ENCODE assay signal across 8 cellular contexts in the genomic region with DNA sequence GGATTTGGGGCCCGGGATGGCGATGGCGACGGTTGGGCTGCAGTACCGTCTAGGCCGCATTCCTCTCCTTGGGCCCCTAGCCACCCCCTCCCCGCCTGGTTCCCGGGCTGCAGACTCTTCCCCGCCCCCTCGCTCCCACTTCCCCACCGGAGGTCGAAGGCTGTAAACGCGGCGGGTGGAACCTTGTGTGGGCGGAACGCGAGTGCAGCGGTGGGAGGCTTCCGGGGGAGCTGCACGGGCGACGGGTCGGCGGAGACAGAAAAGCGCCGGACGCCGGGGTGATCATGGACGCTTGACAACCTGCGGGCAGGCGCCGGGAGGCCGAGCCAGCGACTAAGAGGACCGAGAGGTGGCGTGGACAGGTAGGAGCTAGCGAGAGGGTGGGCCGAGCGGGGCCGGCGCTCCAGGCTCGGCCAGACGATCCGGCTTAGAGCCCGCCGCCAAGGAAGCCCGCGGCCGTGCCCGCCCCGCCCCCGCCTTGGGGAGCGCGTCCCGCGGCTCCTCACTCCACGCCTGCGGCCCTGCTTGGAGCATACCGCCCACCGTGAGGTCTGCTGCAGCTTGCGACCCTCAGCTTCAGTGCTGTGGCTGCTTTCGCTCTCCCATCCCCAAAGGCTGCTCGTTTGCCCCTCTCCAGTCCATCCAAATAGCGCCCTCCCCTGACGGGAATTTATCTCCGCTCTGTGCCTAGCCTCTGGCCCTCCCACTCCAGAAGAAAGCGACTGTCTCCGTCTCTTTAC. TPM values are rescaled to one million over a fixed set of nuclear protein-coding genes. Genes with fewer than 3 reads are reported as not detected.
DNase-seq lines count a peak whose midpoint lies in the region; ATAC-seq and TF ChIP-seq lines count a peak whose summit lies in the region.

A gene (plus strand): TSS at position 269 of the 740 bp plus-strand sequence. CDS start 2,126 bp downstream, outside the sequence.

- H3K27me3 Mint-ChIP-seq in naive thymus-derived CD8-positive, alpha-beta T cell: no peaks in the 10 kb centered on the region

- H3K4me1 ChIP-seq in Karpas-422 (ENCODE audit: low read length): peaks cover 42% of the 10 kb centered on the region

- peak within 1 kb of the TSS; percentile 88 for H3K4me2 ChIP-seq in Karpas-422 (ENCODE audit: low read depth, low read length, poor library complexity, severe bottlenecking)

- no peaks in the 10 kb centered on the region for H3K9me3 ChIP-seq in Karpas-422 (ENCODE audit: low read length)

- H3K36me3 ChIP-seq in Karpas-422 (ENCODE audit: insufficient read depth, low read length): peaks cover 19% of the 10 kb centered on the region; the same call in 1 of the 2 replicates

- H3K9me3 Mint-ChIP-seq in naive thymus-derived CD8-positive, alpha-beta T cell: no peaks in the 10 kb centered on the region

- peaks cover 44 to 86% (median 79%) of the 10 kb centered on the region in 4 donors for H3K4me1 Mint-ChIP-seq in naive thymus-derived CD8-positive, alpha-beta T cell

- H3K79me2 ChIP-seq in Karpas-422 (ENCODE audit: low read length): peaks cover 91% of the 10 kb centered on the region

- no peaks in the 10 kb centered on the region for H3K9me2 ChIP-seq in Karpas-422 (replicated peaks; ENCODE audit: insufficient read depth, low read length)

- TF ChIP-seq CTCF in fibroblast of mammary gland (conservative IDR thresholded peaks at IDR 0.05; ENCODE audit: control insufficient read depth, insufficient read depth, low read depth, low read length): peak; percentile 50

- peaks cover 11% of the 10 kb centered on the region; the same call in 1 of the 2 replicates for H4K20me1 ChIP-seq in Karpas-422 (ENCODE audit: insufficient read depth, low read depth, low read length)

- peak within 1 kb of the TSS; percentile 98 for H3K4me3 ChIP-seq in Karpas-422 (ENCODE audit: low read length)
- peak within 1 kb of the TSS; percentile 88 for H3K4me3 ChIP-seq in fibroblast of mammary gland (ENCODE audit: control insufficient read depth, low read depth, low read length)

- H2AFZ ChIP-seq in Karpas-422 (ENCODE audit: low read length): peak within 1 kb of the TSS; percentile 75; the same call in 1 of the 2 replicates

- peak within 1 kb of the TSS; percentile 85 to 98 (median 91) for H3K4me3 Mint-ChIP-seq in naive thymus-derived CD8-positive, alpha-beta T cell

- H3K9ac ChIP-seq in Karpas-422 (ENCODE audit: low read length): peak within 1 kb of the TSS; percentile 90

- POLR2A ChIA-PET in naive thymus-derived CD8-positive, alpha-beta T cell (lab: Charles Lee): interaction anchor here (1.3 to 1.7 kb wide), 3 partner anchors 76 to 322 kb away, joined by 4 to 5 read pairs (median 4); a partner anchor contains a TSS

- H3K36me3 Mint-ChIP-seq in naive thymus-derived CD8-positive, alpha-beta T cell: peaks cover 0 to 26% (median 0%) of the 10 kb centered on the region in 3 donors

- peak; percentile 33 for DNase-seq in DMS153 treated with DMSO at 0.1 percent for 48 hours (lab: John Stamatoyannopoulos, UW; ENCODE audit: unreplicated experiment)
- DNase-seq in Karpas-422: peak; percentile 96
- peak; percentile 83 for DNase-seq in RPMI8226
- peak; percentile 68 to 72 for DNase-seq in activated T-helper 1 cell treated with anti-CD3 and anti-CD28 coated beads, Interleukin-2, amount 50 U/mL, for 16 hours (ENCODE audit: low read depth in 1 of 2, low spot score in 1 of 2)
- peak; percentile 75 for DNase-seq in fibroblast of mammary gland (ENCODE audit: low read depth)
- DNase-seq in naive thymus-derived CD8-positive, alpha-beta T cell: peak; percentile 64 to 87 (median 76)
- peak; percentile 53 to 81 (median 70) for DNase-seq in stimulated activated naive CD4-positive, alpha-beta T cell (lab: John Stamatoyannopoulos, UW)

- peak within 1 kb of the TSS; percentile 84 to 94 (median 90) for H3K27ac Mint-ChIP-seq in naive thymus-derived CD8-positive, alpha-beta T cell

- peak within 1 kb of the TSS; percentile 67 for H3K27ac ChIP-seq in Karpas-422 (ENCODE audit: low read length)

- no peaks in the 10 kb centered on the region for H3K27me3 ChIP-seq in Karpas-422 (ENCODE audit: low read length)

- peak; percentile 57 for ATAC-seq in GM21717 (IDR thresholded peaks at IDR 0.05; ENCODE audit: unreplicated experiment)
- peak; percentile 65 to 68 for ATAC-seq in naive thymus-derived CD8-positive, alpha-beta T cell

RNA-seq across cellular contexts. Expression of the gene that starts here (rescaled TPM):
- total RNA-seq in Karpas-422 (2014; rRNA removed; shearing (Covaris generic); ENCODE audit: low replicate concordance): 40.4 and 67.6 TPM in 2 replicates
- total RNA-seq in naive thymus-derived CD8-positive, alpha-beta T cell: 10 to 100 TPM; 55.8 to 57.7 TPM
- polyA plus RNA-seq in naive thymus-derived CD8-positive, alpha-beta T cell: 10 to 100 TPM; 30.0 to 41.0 (median 32.6) TPM

Comparison
In these comparisons a context has a peak if more than half of its experiments do, and no peak if none do; other contexts are left out.
1. Peak in every context shown above with its lines: DNase-seq, ATAC-seq, H3K4me3 ChIP-seq and H3K27ac ChIP-seq.
2. DNase-seq: peak in every context shown above with its lines; median percentile 96 in Karpas-422; 83 in RPMI8226; 76 in naive thymus-derived CD8-positive, alpha-beta T cell; 75 in fibroblast of mammary gland; 70 in stimulated activated naive CD4-positive, alpha-beta T cell; 70 in activated T-helper 1 cell treated with anti-CD3 and anti-CD28 coated beads, Interleukin-2, amount 50 U/mL, for 16 hours; 33 in DMS153 treated with DMSO at 0.1 percent for 48 hours.